8 cellular contexts compared by ENCODE assay signal in the genomic region with DNA sequence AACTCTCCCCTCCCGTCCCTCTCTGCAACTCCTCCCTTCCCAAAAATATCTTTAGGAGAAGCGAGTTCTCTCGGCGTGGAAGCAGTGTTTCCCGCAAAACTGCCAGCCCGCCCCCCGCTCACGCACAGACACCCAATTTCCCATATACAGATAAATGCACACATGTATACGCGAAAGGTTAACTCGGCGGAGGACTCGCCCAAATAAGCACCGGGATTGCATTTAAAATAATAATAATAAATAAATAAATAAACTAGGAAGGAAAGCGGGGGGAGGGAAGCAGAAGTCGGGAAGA.
A peak's percentile ranks its signal among the peaks of the same experiment; 100 is the strongest.
DNase-seq lines count a peak whose midpoint lies in the region; ATAC-seq and TF ChIP-seq lines count a peak whose summit lies in the region.

No MANE protein-coding gene starts in this region.

- peak overlapping the region; percentile 79 for H3K27ac Mint-ChIP-seq in mesothelial cell of epicardium

- H3K27me3 Mint-ChIP-seq in mesothelial cell of epicardium (ENCODE audit: low read depth) = no peaks in the 10 kb centered on the region

- H3K27me3 ChIP-seq in left ventricle myocardium inferior (ENCODE audit: low read depth) (no peaks in the 10 kb centered on the region), vagina (no peaks in the 10 kb centered on the region)

- peaks cover 8% of the 10 kb centered on the region for H3K36me3 ChIP-seq in left ventricle myocardium inferior
- peaks cover 0 to 6% of the 10 kb centered on the region in 2 donors for H3K36me3 ChIP-seq in vagina

- peaks cover 15% of the 10 kb centered on the region for H3K4me1 Mint-ChIP-seq in mesothelial cell of epicardium

- H3K4me3 ChIP-seq in left ventricle myocardium inferior = peak overlapping the region; percentile 72
- H3K4me3 ChIP-seq in vagina = peak overlapping the region; percentile 57 to 83

- no peaks in the 10 kb centered on the region for H3K9me3 Mint-ChIP-seq in mesothelial cell of epicardium

- DNase-seq in left ventricle myocardium inferior (no peak), cardiac septum (ENCODE audit: low spot score) (no peak), caudate nucleus (lab: John Stamatoyannopoulos, UW) (peak in 23 of 61 donors; percentile 26 to 78 (median 61)), mesothelial cell of epicardium (ENCODE audit: low spot score in 2 of 2, unreplicated experiment in 2 of 2) (no peak), vagina (ENCODE audit: extremely low spot score in 2 of 2) (no peak), NCI-H1092 treated with DMSO at 0.1 percent for 48 hours (lab: John Stamatoyannopoulos, UW) (no peak), NOMO-1 (lab: John Stamatoyannopoulos, UW; ENCODE audit: unreplicated experiment in 2 of 2) (no peak)

- no peak for TF ChIP-seq CTCF in left ventricle myocardium inferior (IDR thresholded peaks at IDR 0.05; ENCODE audit: borderline replicate concordance)
- no peak for TF ChIP-seq CTCF in mesothelial cell of epicardium (IDR thresholded peaks at IDR 0.05; ENCODE audit: unreplicated experiment)
- no peak for TF ChIP-seq CTCF in vagina (IDR thresholded peaks at IDR 0.05)

- H3K36me3 Mint-ChIP-seq in mesothelial cell of epicardium = no peaks in the 10 kb centered on the region

- peaks cover 17% of the 10 kb centered on the region for H3K4me1 ChIP-seq in left ventricle myocardium inferior
- peaks cover 11% of the 10 kb centered on the region for H3K4me1 ChIP-seq in vagina

- no peaks in the 10 kb centered on the region for H3K9me3 ChIP-seq in left ventricle myocardium inferior (replicated peaks)
- H3K9me3 ChIP-seq in vagina = no peaks in the 10 kb centered on the region

- H3K4me3 Mint-ChIP-seq in mesothelial cell of epicardium = peak overlapping the region; percentile 78

- no peak for TF ChIP-seq POLR2A in vagina (IDR thresholded peaks at IDR 0.05)

- ATAC-seq in GM21390 (IDR thresholded peaks at IDR 0.05; ENCODE audit: unreplicated experiment) = no peak

- intact Hi-C loops in left ventricle myocardium inferior (cut with micrococcal nuclease) (no loop called here), cardiac septum (cut with DNase I) (no loop called here), vagina (cut with DNase I) (no loop called here)

- no peak overlapping the region for H3K27ac ChIP-seq in left ventricle myocardium inferior (replicated peaks)
- H3K27ac ChIP-seq in caudate nucleus (ENCODE audit: low read depth, low read length) = peak overlapping the region; percentile 88
- H3K27ac ChIP-seq in vagina = peak overlapping the region; percentile 66
